ENCODE assay signal across 23 cellular contexts in genomic region chr16:73210084-73210483, GRCh38.
DNase-seq lines count a peak whose midpoint lies in the region; ATAC-seq, FAIRE-seq and TF ChIP-seq lines count a peak whose summit lies in the region.
"Had no signal": no experiment of that assay in that cellular context is flagged by ENCODE, and none has a peak within 500 bp of the region (broad histone marks: within the 10 kb centered on the region; RNA-seq: fewer than 3 reads in every experiment).

No MANE protein-coding gene starts in this region.

- dilution Hi-C loops in IMR-90 (cut with HindIII; ENCODE audit: low sequenced_read_pairs, unreplicated experiment), result no loop called here

- H3K23ac ChIP-seq in IMR-90 (ENCODE audit: low read depth, low read length), result no peak overlapping the region

- no peak overlapping the region for H3K4me2 ChIP-seq in IMR-90 (ENCODE audit: low read depth, low read length)
- H3K4me2 ChIP-seq in K562 (ENCODE audit: insufficient read depth, low read length), result no peak overlapping the region

- TF ChIP-seq POLR2A in IMR-90 (IDR thresholded peaks at IDR 0.05; ENCODE audit: low read depth, low read length) (no peak), K562 (conservative IDR thresholded peaks at IDR 0.05) (no peak), right lobe of liver (IDR thresholded peaks at IDR 0.05) (no peak)

- no peak overlapping the region for H4K8ac ChIP-seq in IMR-90 (ENCODE audit: low read depth in 2 of 2, low read length in 2 of 2)

- intact Hi-C loops in IMR-90 (cut with micrococcal nuclease), result no loop called here
- intact Hi-C loops in K562 (cut with micrococcal nuclease), result no loop called here
- intact Hi-C loops in right lobe of liver (cut with DNase I), result no loop called here
- intact Hi-C loops in mucosa of descending colon (cut with DNase I, micrococcal nuclease), result no loop called here

- H3K4ac ChIP-seq in IMR-90 (ENCODE audit: low read depth, low read length), result no peak overlapping the region

- TF ChIP-seq EP300 in K562 (IDR thresholded peaks at IDR 0.05; ENCODE audit: low read length), result no peak

- no peak overlapping the region for H4K5ac ChIP-seq in IMR-90 (ENCODE audit: low read depth, low read length)

- H2BK15ac ChIP-seq in IMR-90 (ENCODE audit: low read depth, low read length), result no peak overlapping the region

- no peak for ATAC-seq in IMR-90 (ENCODE audit: low read depth)
- no peak for ATAC-seq in K562
- peak; percentile 56 for ATAC-seq in left lobe of liver
- ATAC-seq in right lobe of liver, result peak in 3 of 4 donors; percentile 46 to 66 (median 59)
- ATAC-seq in mucosa of descending colon, result no peak
- ATAC-seq: CD8-positive, alpha-beta T cell had no signal

- no peak overlapping the region for H2AK5ac ChIP-seq in IMR-90 (ENCODE audit: low read depth, low read length)

- no peaks in the 10 kb centered on the region for H3K79me1 ChIP-seq in IMR-90 (ENCODE audit: low read depth in 1 of 2, low read length in 2 of 2)

- no TSS peak for BruUV-seq in IMR-90 (replicated peaks; lab: Mats Ljungman, UMichigan)
- no TSS peak for BruUV-seq in K562 (replicated peaks; lab: Mats Ljungman, UMichigan)

- H2BK5ac ChIP-seq in IMR-90 (ENCODE audit: low read depth, low read length, poor library complexity, severe bottlenecking), result no peak overlapping the region

- CTCF ChIA-PET in IMR-90 (lab: Yijun Ruan, JAX), result interaction anchor here (0.6 kb wide), 2 partner anchors 31 to 155 kb away, joined by 3 read pairs; no protein-coding TSS in a partner anchor
- CTCF ChIA-PET in K562 (lab: Yijun Ruan, JAX; ENCODE audit: low intra/inter-chr PET ratio), result no interaction called here

- H3K56ac ChIP-seq in IMR-90 (ENCODE audit: extremely low read depth, insufficient read depth, low read length), result no peak overlapping the region

- no peak for TF ChIP-seq CTCF in IMR-90 (conservative IDR thresholded peaks at IDR 0.05; ENCODE audit: low read depth, low read length)
- no peak for TF ChIP-seq CTCF in K562 (IDR thresholded peaks at IDR 0.05 in 2 of 3, conservative IDR thresholded peaks at IDR 0.05 in 1 of 3; ENCODE audit: insufficient read depth in 2 of 3, low read depth in 1 of 3, low read length in 3 of 3)
- no peak for TF ChIP-seq CTCF in right lobe of liver (IDR thresholded peaks at IDR 0.05)
- TF ChIP-seq CTCF in mucosa of descending colon (IDR thresholded peaks at IDR 0.05), result no peak

- no peak for DNase-seq in IMR-90
- no peak for DNase-seq in K562 (ENCODE audit: extremely low read depth in 1 of 4, low spot score in 3 of 4)
- no peak for DNase-seq in left lobe of liver (ENCODE audit: low spot score)
- DNase-seq in right lobe of liver, result no peak
- no peak for DNase-seq in activated CD4-positive, alpha-beta T cell treated with anti-CD3 and anti-CD28 coated beads for 1 hour
- DNase-seq in mucosa of descending colon, result no peak
- no peak for DNase-seq in SW480 (ENCODE audit: low spot score)
- DNase-seq in H4 (ENCODE audit: low spot score), result no peak
- DNase-seq: 8988T; AML-193; Caco-2; Calu3; CD4-positive, alpha-beta T cell; CD8-positive, alpha-beta T cell; DMS79 treated with DMSO at 0.1 percent for 48 hours; GF-D8 had no signal

- H3K4me1 ChIP-seq in IMR-90 (ENCODE audit: control insufficient read depth, insufficient read depth, low read length), result peaks cover 17% of the 10 kb centered on the region
- no peaks in the 10 kb centered on the region for H3K4me1 ChIP-seq in K562 (replicated peaks in 1 of 2; ENCODE audit: control insufficient read depth in 2 of 2, insufficient read depth in 2 of 2, low read length in 2 of 2)
- peaks cover 0 to 23% (median 3%) of the 10 kb centered on the region in 4 donors for H3K4me1 ChIP-seq in right lobe of liver
- no peaks in the 10 kb centered on the region for H3K4me1 ChIP-seq in mucosa of descending colon (ENCODE audit: low read depth)

- H2BK120ac ChIP-seq in IMR-90 (ENCODE audit: low read depth, low read length), result no peak overlapping the region

- POLR2A ChIA-PET in IMR-90 (lab: Charles Lee; ENCODE audit: unreplicated experiment) (interaction anchor here (0.6 kb wide), 2 partner anchors 199 to 509 kb away, joined by 3 read pairs; no protein-coding TSS in a partner anchor), K562 (lab: Yijun Ruan, JAX) (interaction anchor here (0.7 kb wide), 1 partner anchor 40 kb away, joined by 4 read pairs; no protein-coding TSS in a partner anchor)

- peaks cover 8% of the 10 kb centered on the region; the same call in 1 of the 2 replicates for H3K9me1 ChIP-seq in IMR-90 (ENCODE audit: insufficient read depth, low read length)
- H3K9me1 ChIP-seq in K562 (ENCODE audit: control insufficient read depth, insufficient read depth, low read length), result no peaks in the 10 kb centered on the region

- H3K27ac ChIP-seq in IMR-90 (ENCODE audit: insufficient read depth, low read length) (no peak overlapping the region), K562 (ENCODE audit: extremely low read depth, low read depth, low read length) (no peak overlapping the region), right lobe of liver (no peak overlapping the region)
- H3K27ac ChIP-seq: BLaER1 treated with 17β-estradiol and CSF1 and Interleukin-3, amounts not matched to agents 10 nM and 100 nM; C4-2B had no signal

- FAIRE-seq in K562 (lab: Jason Lieb, UNC), result no peak
- FAIRE-seq: A204.1, D721Med, G401.6, GM12891, GM19239 had no signal

- H3K36me3 ChIP-seq in IMR-90 (ENCODE audit: control insufficient read depth, insufficient read depth, low read length), result no peaks in the 10 kb centered on the region
- H3K36me3 ChIP-seq in K562 (ENCODE audit: control insufficient read depth, insufficient read depth, low read length), result no peaks in the 10 kb centered on the region
- no peaks in the 10 kb centered on the region for H3K36me3 ChIP-seq in right lobe of liver
- no peaks in the 10 kb centered on the region for H3K36me3 ChIP-seq in mucosa of descending colon (ENCODE audit: low read depth)
- H3K36me3 ChIP-seq: BLaER1 treated with 17β-estradiol and CSF1 and Interleukin-3, amounts not matched to agents 10 nM and 100 nM had no signal

- H3K9me3 ChIP-seq in IMR-90 (ENCODE audit: control insufficient read depth, insufficient read depth, low read length) (peaks cover 3% of the 10 kb centered on the region), K562 (replicated peaks; ENCODE audit: control insufficient read depth, insufficient read depth, low read depth, low read length) (no peaks in the 10 kb centered on the region), right lobe of liver (no peaks in the 10 kb centered on the region), mucosa of descending colon (no peaks in the 10 kb centered on the region)
- H3K9me3 ChIP-seq: Caco-2 had no signal

- H3K18ac ChIP-seq in IMR-90 (ENCODE audit: low read depth, low read length), result no peak overlapping the region

- H2AFZ ChIP-seq in IMR-90 (replicated peaks; ENCODE audit: low read length, poor library complexity) (no peak overlapping the region), K562 (ENCODE audit: low read depth, low read length) (no peak overlapping the region)

- H3K27me3 ChIP-seq in IMR-90 (ENCODE audit: control insufficient read depth, insufficient read depth, low read length) (no peaks in the 10 kb centered on the region), K562 (ENCODE audit: control insufficient read depth in 2 of 2, insufficient read depth in 2 of 2, low read length in 2 of 2) (no peaks in the 10 kb centered on the region), right lobe of liver (no peaks in the 10 kb centered on the region)
- H3K27me3 ChIP-seq: BLaER1 treated with 17β-estradiol and CSF1 and Interleukin-3, amounts not matched to agents 10 nM and 100 nM had no signal

- no peaks in the 10 kb centered on the region for H3K79me2 ChIP-seq in K562 (ENCODE audit: control insufficient read depth, insufficient read depth, low read length)

- in situ Hi-C loops in IMR-90 (cut with MboI; ENCODE audit: low sequenced_read_pairs), result no loop called here
- in situ Hi-C loops in K562 (cut with MboI), result no loop called here

- H4K91ac ChIP-seq in IMR-90 (ENCODE audit: insufficient read depth, low read depth, low read length), result no peak overlapping the region

- H3K14ac ChIP-seq in IMR-90 (replicated peaks; ENCODE audit: low read depth, low read length), result no peak overlapping the region

- TF ChIP-seq RAD21 in IMR-90 (IDR thresholded peaks at IDR 0.05; ENCODE audit: low read length) (no peak), K562 (CRISPR knock-in tag; conservative IDR thresholded peaks at IDR 0.05 in 1 of 2, IDR thresholded peaks at IDR 0.05 in 1 of 2) (no peak)

- H2AK9ac ChIP-seq in IMR-90 (replicated peaks; ENCODE audit: low read depth, low read length, poor library complexity), result no peak overlapping the region

- H4K20me1 ChIP-seq in IMR-90 (ENCODE audit: insufficient read depth, low read length) (no peaks in the 10 kb centered on the region), K562 (replicated peaks; ENCODE audit: control insufficient read depth, insufficient read depth, low read length) (0 out of 2 replicates have a peak, but pooled peaks cover 2% of the 10 kb centered on the region)
- H4K20me1 ChIP-seq: BLaER1 treated with 17β-estradiol and CSF1 and Interleukin-3, amounts not matched to agents 10 nM and 100 nM had no signal

- H3K9ac ChIP-seq in IMR-90 (ENCODE audit: low read depth, low read length) (no peak overlapping the region), K562 (ENCODE audit: insufficient read depth in 1 of 2, low read depth in 2 of 2, low read length in 2 of 2) (no peak overlapping the region)
- H3K9ac ChIP-seq: BLaER1 treated with 17β-estradiol and CSF1 and Interleukin-3, amounts not matched to agents 10 nM and 100 nM had no signal

- no CpG with 5 or more reads among the region's 4 CpGs for WGBS in IMR-90 (ENCODE audit: extremely low coverage in 2 of 2, insufficient read length in 1 of 2), 2 experiments
- WGBS in K562 (ENCODE audit: insufficient coverage, low coverage, missing lambda C conversion rate), result 2% methylated on average over 4 of the region's 4 CpGs
- 38% methylated on average over 4 of the region's 4 CpGs for WGBS in right lobe of liver (ENCODE audit: insufficient coverage, low coverage, low lambda C conversion rate, missing lambda C conversion rate)

- no peak overlapping the region for H3K4me3 ChIP-seq in IMR-90 (ENCODE audit: insufficient read depth, low read depth, low read length)
- no peak overlapping the region for H3K4me3 ChIP-seq in K562
- no peak overlapping the region for H3K4me3 ChIP-seq in right lobe of liver
- H3K4me3 ChIP-seq in mucosa of descending colon, result no peak overlapping the region
- H3K4me3 ChIP-seq: BLaER1 treated with 17β-estradiol and CSF1 and Interleukin-3, amounts not matched to agents 10 nM and 100 nM had no signal

- H2BK20ac ChIP-seq in IMR-90 (ENCODE audit: low read depth, low read length), result no peak overlapping the region

TF ChIP-seq in IMR-90, 13 proteins besides CTCF, POLR2A, EP300 and RAD21:
- TF ChIP-seq BHLHE40 (IDR thresholded peaks at IDR 0.05; ENCODE audit: low read depth, low read length), result no peak
- no peak for TF ChIP-seq CHD1 (IDR thresholded peaks at IDR 0.05; ENCODE audit: low read depth, low read length)
- peak; percentile 82 for TF ChIP-seq MAFK (IDR thresholded peaks at IDR 0.05; ENCODE audit: low read depth, low read length)

Comparison
In these comparisons a context has a peak if more than half of its experiments do, and no peak if none do; other contexts are left out.
1. ATAC-seq: peak in left lobe of liver (single experiment) and right lobe of liver (3 of 4); none in IMR-90 (single experiment), K562 (single experiment) and mucosa of descending colon (single experiment).